1 cellular context compared by ENCODE assay signal in genomic region chr13:107205318-107206112, GRCh38.
A peak's percentile ranks its signal among the peaks of the same experiment; 100 is the strongest.
TF ChIP-seq lines count a peak whose summit lies in the region.

No MANE protein-coding gene starts in this region.

TF ChIP-seq in H1, 55 proteins besides CTCF, POLR2A, EP300 and RAD21 (continued from another document):
- TF ChIP-seq ATF3 (IDR thresholded peaks at IDR 0.05; ENCODE audit: insufficient read depth, low read depth, low read length) (0 out of 2 replicates have a peak, but pooled peaks have one; percentile 19), SIRT6 (IDR thresholded peaks at IDR 0.05; ENCODE audit: low read length) (no peak)
